Comparison of ENCODE assay signal across 9 cellular contexts in the genomic region with DNA sequence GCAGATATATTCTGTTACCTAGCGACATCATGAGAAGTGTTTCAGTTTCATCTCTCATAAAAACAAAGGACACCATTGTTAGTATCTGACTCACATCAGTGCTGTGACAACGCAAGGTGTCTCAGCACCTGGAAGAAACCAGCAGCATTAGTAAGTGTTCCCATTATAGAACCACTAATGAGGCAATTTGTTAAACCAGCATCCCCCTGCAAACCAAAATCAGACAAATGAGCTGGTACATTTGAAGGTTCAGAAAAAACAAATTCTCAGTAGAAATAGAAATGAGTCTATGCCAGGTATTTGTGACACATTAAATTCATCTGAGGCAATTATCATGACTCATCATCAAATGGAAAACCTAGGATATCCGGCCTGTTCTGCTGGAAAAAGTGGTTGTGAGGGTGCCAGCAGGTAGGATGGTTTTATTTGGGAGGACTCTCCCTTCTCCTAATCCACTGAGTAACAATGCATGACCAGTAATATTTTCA.
DNase-seq lines count a peak whose midpoint lies in the region; ATAC-seq, FAIRE-seq and TF ChIP-seq lines count a peak whose summit lies in the region.
"Had no signal": no experiment of that assay in that cellular context is flagged by ENCODE, and none has a peak within 500 bp of the region (broad histone marks: within the 10 kb centered on the region; RNA-seq: fewer than 3 reads in every experiment).

No MANE protein-coding gene starts in this region.

- H3K27ac ChIP-seq in body of pancreas (no peak overlapping the region), aorta (ENCODE audit: low read depth in 1 of 2, low read length in 2 of 2) (no peak overlapping the region)
- H3K27ac ChIP-seq: cardiac muscle cell had no signal

- H3K4me3 Mint-ChIP-seq in T-helper 2 cell treated with Interferon-gamma antibody and Interleukin-4, amounts not matched to agents 5 μg/mL and 100 μg/mL, for 36 hours, result peak overlapping the region; percentile 51
- H3K4me3 Mint-ChIP-seq in glutamatergic neuron (ENCODE audit: unreplicated experiment), result no peak overlapping the region

- H3K27me3 ChIP-seq in body of pancreas, result no peaks in the 10 kb centered on the region
- no peaks in the 10 kb centered on the region for H3K27me3 ChIP-seq in aorta (ENCODE audit: control insufficient read depth in 1 of 2, insufficient read depth in 2 of 2, low read length in 1 of 2)
- H3K27me3 ChIP-seq: cardiac muscle cell had no signal

- TF ChIP-seq POLR2A in body of pancreas (IDR thresholded peaks at IDR 0.05), result no peak

- H3K4me1 ChIP-seq in body of pancreas (no peaks in the 10 kb centered on the region), aorta (ENCODE audit: control insufficient read depth in 1 of 2, insufficient read depth in 2 of 2, low read length in 2 of 2) (no peaks in the 10 kb centered on the region)

- intact Hi-C loops in body of pancreas (cut with DNase I), result no loop called here
- intact Hi-C loops in aorta (cut with DNase I), result no loop called here

- no peaks in the 10 kb centered on the region for H3K36me3 ChIP-seq in body of pancreas (replicated peaks in 1 of 2; ENCODE audit: insufficient read depth in 1 of 2, low read depth in 2 of 2)
- H3K36me3 ChIP-seq in aorta (ENCODE audit: control insufficient read depth in 1 of 2, insufficient read depth in 2 of 2, low read length in 1 of 2), result no peaks in the 10 kb centered on the region
- H3K36me3 ChIP-seq: cardiac muscle cell had no signal

- 54 to 55% methylated on average over 3 of the region's 3 CpGs for WGBS in body of pancreas, 2 donors
- WGBS in aorta, 2 donors, result 80 to 87% methylated on average over 3 of the region's 3 CpGs

- FAIRE-seq in urothelium cell line (lab: Jason Lieb, UNC), result no peak

- peaks cover 3% of the 10 kb centered on the region for H3K27me3 Mint-ChIP-seq in T-helper 2 cell treated with Interferon-gamma antibody and Interleukin-4, amounts not matched to agents 5 μg/mL and 100 μg/mL, for 36 hours (ENCODE audit: low read depth)
- no peaks in the 10 kb centered on the region for H3K27me3 Mint-ChIP-seq in glutamatergic neuron (ENCODE audit: unreplicated experiment)

- H3K9me3 Mint-ChIP-seq in T-helper 2 cell treated with Interferon-gamma antibody and Interleukin-4, amounts not matched to agents 5 μg/mL and 100 μg/mL, for 36 hours, result peaks cover 62% of the 10 kb centered on the region
- peaks cover 3% of the 10 kb centered on the region for H3K9me3 Mint-ChIP-seq in glutamatergic neuron (ENCODE audit: unreplicated experiment)

- peaks cover 48% of the 10 kb centered on the region for H3K36me3 Mint-ChIP-seq in T-helper 2 cell treated with Interferon-gamma antibody and Interleukin-4, amounts not matched to agents 5 μg/mL and 100 μg/mL, for 36 hours (ENCODE audit: low read depth)
- no peaks in the 10 kb centered on the region for H3K36me3 Mint-ChIP-seq in glutamatergic neuron (ENCODE audit: unreplicated experiment)

- ATAC-seq in HG02973 (IDR thresholded peaks at IDR 0.05; ENCODE audit: unreplicated experiment) (peak; percentile 69), body of pancreas (no peak), aorta (ENCODE audit: low FRiP score) (no peak)

- TF ChIP-seq CTCF in glutamatergic neuron (IDR thresholded peaks at IDR 0.05; ENCODE audit: partially characterized antibody, unreplicated experiment), result no peak
- TF ChIP-seq CTCF in body of pancreas (IDR thresholded peaks at IDR 0.05), result no peak

- H3K27ac Mint-ChIP-seq in T-helper 2 cell treated with Interferon-gamma antibody and Interleukin-4, amounts not matched to agents 5 μg/mL and 100 μg/mL, for 36 hours, result peak overlapping the region; percentile 72
- H3K27ac Mint-ChIP-seq in glutamatergic neuron (ENCODE audit: unreplicated experiment), result no peak overlapping the region

- peaks cover 52% of the 10 kb centered on the region for H3K4me1 Mint-ChIP-seq in T-helper 2 cell treated with Interferon-gamma antibody and Interleukin-4, amounts not matched to agents 5 μg/mL and 100 μg/mL, for 36 hours (ENCODE audit: low read depth)
- H3K4me1 Mint-ChIP-seq in glutamatergic neuron (ENCODE audit: low read depth, unreplicated experiment), result no peaks in the 10 kb centered on the region

- peak; percentile 36 for DNase-seq in stimulated activated CD4-positive, alpha-beta T cell treated with anti-CD3 and anti-CD28 coated beads, Interleukin-4, amount 100 ng/mL, for 24 hours
- DNase-seq in stimulated activated CD4-positive, alpha-beta T cell treated with anti-CD3 and anti-CD28 coated beads, Interleukin-4, amount 100 ng/mL, for 1 hour, result no peak
- DNase-seq in T-helper 2 cell treated with Interferon-gamma antibody and Interleukin-4, amounts not matched to agents 5 μg/mL and 100 μg/mL, for 36 hours (ENCODE audit: low spot score), result no peak
- DNase-seq in urothelium cell line (ENCODE audit: low spot score) (peak; percentile 58), glutamatergic neuron (no peak), body of pancreas (no peak), aorta (no peak)

- H3K4me3 ChIP-seq in body of pancreas (no peak overlapping the region), aorta (ENCODE audit: low read length in 2 of 2) (no peak overlapping the region)
- H3K4me3 ChIP-seq: cardiac muscle cell had no signal

- H3K9me3 ChIP-seq in body of pancreas (no peaks in the 10 kb centered on the region), aorta (ENCODE audit: control insufficient read depth, low read length) (no peaks in the 10 kb centered on the region)

Comparison
In these comparisons a context has a peak if more than half of its experiments do, and no peak if none do; other contexts are left out.
1. DNase-seq: peak in stimulated activated CD4-positive, alpha-beta T cell treated with anti-CD3 and anti-CD28 coated beads, Interleukin-4, amount 100 ng/mL, for 24 hours (single experiment) and urothelium cell line (single experiment); none in stimulated activated CD4-positive, alpha-beta T cell treated with anti-CD3 and anti-CD28 coated beads, Interleukin-4, amount 100 ng/mL, for 1 hour (single experiment), T-helper 2 cell treated with Interferon-gamma antibody and Interleukin-4, amounts not matched to agents 5 μg/mL and 100 μg/mL, for 36 hours (single experiment), glutamatergic neuron (single experiment), body of pancreas (0 of 4) and aorta (0 of 2).